22 cellular contexts compared by ENCODE assay signal in genomic region chr3:19531426-19531825, GRCh38.
"Had no signal": no experiment of that assay in that cellular context is flagged by ENCODE, and none has a peak within 500 bp of the region (broad histone marks: within the 10 kb centered on the region; RNA-seq: fewer than 3 reads in every experiment).

No MANE protein-coding gene starts in this region.

- H3K4me3 ChIP-seq: K562 had no signal

- ATAC-seq: K562, Panc1, PC-3 had no signal

- H3K9me2 ChIP-seq: SK-N-SH had no signal

- H3K27me3 Mint-ChIP-seq: IgD-negative memory B cell had no signal

- H3K4me2 ChIP-seq: KMS-11, SK-N-SH had no signal

- DNase-seq: Kasumi-1, MM.1S, NCI-H1092 treated with DMSO at 0.1 percent for 48 hours, NCI-H1436, NCI-H187, NCI-H2029, NCI-H2081 treated with DMSO at 0.1 percent for 48 hours, NCI-H2171, NCI-H226, NCI-H510A, NCI-H524 treated with DMSO at 0.1 percent for 48 hours, NCI-H69, NCI-H774, PC-3, SHP77, SK-N-SH had no signal

- H3K27ac ChIP-seq: HL-60, KMS-11, RWPE1 had no signal

- H3K9me3 ChIP-seq: SK-N-SH had no signal

- H3K9me3 Mint-ChIP-seq: IgD-negative memory B cell had no signal
